29 cellular contexts compared by ENCODE assay signal in the genomic region with DNA sequence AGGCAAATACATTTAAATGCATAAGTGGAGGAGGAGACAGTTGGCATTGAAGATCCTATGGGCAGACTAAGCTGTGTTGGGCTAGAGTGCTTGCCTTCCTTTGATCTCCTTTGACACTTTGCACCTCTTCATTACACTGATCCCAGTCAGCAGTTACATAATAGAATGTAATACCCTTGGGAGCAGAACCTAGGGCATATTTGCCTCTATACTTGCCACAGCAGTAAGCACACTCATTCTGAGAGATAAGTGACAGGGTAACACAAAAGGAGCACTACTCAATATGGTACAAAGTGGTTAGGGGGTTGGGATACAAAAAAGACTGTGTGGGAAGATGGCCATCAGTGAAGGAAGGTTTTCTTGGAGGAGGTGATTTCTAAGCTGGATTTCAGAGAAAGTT. TPM values are rescaled to one million over a fixed set of nuclear protein-coding genes. Genes with fewer than 3 reads are reported as not detected.
A peak's percentile ranks its signal among the peaks of the same experiment; 100 is the strongest.
DNase-seq lines count a peak whose midpoint lies in the region; ATAC-seq and TF ChIP-seq lines count a peak whose summit lies in the region.
"Had no signal": no experiment of that assay in that cellular context is flagged by ENCODE, and none has a peak within 500 bp of the region (broad histone marks: within the 10 kb centered on the region; RNA-seq: fewer than 3 reads in every experiment).

No MANE protein-coding gene starts in this region.

- H3K27me3 Mint-ChIP-seq in stimulated activated naive CD8-positive, alpha-beta T cell treated with anti-CD3 and anti-CD28 coated beads, Interleukin-15, Interleukin-2, amounts not matched to agents 100 ng/mL and 50 ng/mL, for 24 hours, result no peaks in the 10 kb centered on the region
- no peaks in the 10 kb centered on the region for H3K27me3 Mint-ChIP-seq in chondrocyte (ENCODE audit: low read depth)
- H3K27me3 Mint-ChIP-seq: activated naive CD4-positive, alpha-beta T cell treated with anti-CD3 and anti-CD28 coated beads, Interleukin-2, amount 10 ng/mL, durations not matched to agents 7 days and 5 days; CD4-positive, alpha-beta memory T cell had no signal

- TF ChIP-seq CTCF in chondrocyte (IDR thresholded peaks at IDR 0.05), result no peak

- no peaks in the 10 kb centered on the region for H3K4me1 ChIP-seq in aorta (ENCODE audit: control insufficient read depth in 1 of 2, insufficient read depth in 2 of 2, low read length in 2 of 2)
- H3K4me1 ChIP-seq: ascending aorta, prostate gland, upper lobe of right lung had no signal

- intact Hi-C loops in aorta (cut with DNase I), result no loop called here

- H3K9me3 Mint-ChIP-seq in stimulated activated naive CD8-positive, alpha-beta T cell treated with anti-CD3 and anti-CD28 coated beads, Interleukin-15, Interleukin-2, amounts not matched to agents 100 ng/mL and 50 ng/mL, for 24 hours, result no peaks in the 10 kb centered on the region
- H3K9me3 Mint-ChIP-seq in chondrocyte (ENCODE audit: low read depth), result no peaks in the 10 kb centered on the region
- H3K9me3 Mint-ChIP-seq: activated naive CD4-positive, alpha-beta T cell treated with anti-CD3 and anti-CD28 coated beads, Interleukin-2, amount 10 ng/mL, durations not matched to agents 7 days and 5 days; CD4-positive, alpha-beta memory T cell; T-helper 1 cell treated with Interleukin-12 subunit alpha and Interleukin-12 subunit beta and Interleukin-4 antibody, amounts not matched to agents 30 μg/mL and 1 μg/mL, for 36 hours had no signal

- no peak overlapping the region for H3K27ac ChIP-seq in aorta (ENCODE audit: low read depth in 1 of 2, low read length in 2 of 2)
- H3K27ac ChIP-seq: ascending aorta, GM23248, KMS-11, prostate gland, upper lobe of right lung had no signal

- H3K27me3 ChIP-seq in aorta (ENCODE audit: control insufficient read depth in 1 of 2, insufficient read depth in 2 of 2, low read length in 1 of 2), result no peaks in the 10 kb centered on the region
- H3K27me3 ChIP-seq: ascending aorta, neutrophil, upper lobe of right lung had no signal

- no peak for ATAC-seq in stimulated activated naive CD8-positive, alpha-beta T cell treated with anti-CD3 and anti-CD28 coated beads, Interleukin-15, Interleukin-2, amounts not matched to agents 100 U/mL and 50 U/mL, for 24 hours
- ATAC-seq in aorta (ENCODE audit: low FRiP score) (no peak), HG02852 (IDR thresholded peaks at IDR 0.05; ENCODE audit: unreplicated experiment) (no peak)
- ATAC-seq: upper lobe of right lung had no signal

- peaks cover 67% of the 10 kb centered on the region for H3K36me3 Mint-ChIP-seq in stimulated activated naive CD8-positive, alpha-beta T cell treated with anti-CD3 and anti-CD28 coated beads, Interleukin-15, Interleukin-2, amounts not matched to agents 100 ng/mL and 50 ng/mL, for 24 hours (ENCODE audit: low read depth)
- peaks cover 47% of the 10 kb centered on the region for H3K36me3 Mint-ChIP-seq in chondrocyte (ENCODE audit: low read depth)

- no peak overlapping the region for H3K4me3 ChIP-seq in aorta (ENCODE audit: low read length in 2 of 2)
- H3K4me3 ChIP-seq: ascending aorta, GM23248, prostate gland, upper lobe of right lung had no signal

- H3K36me3 ChIP-seq in aorta (ENCODE audit: control insufficient read depth in 1 of 2, insufficient read depth in 2 of 2, low read length in 1 of 2), result peaks cover 3 to 6% of the 10 kb centered on the region in 2 donors

- peak; percentile 85 for DNase-seq in NCI-H2107 treated with DMSO at 0.1 percent for 48 hours (lab: John Stamatoyannopoulos, UW; ENCODE audit: unreplicated experiment)
- DNase-seq in NCI-H2107 (lab: John Stamatoyannopoulos, UW), result no peak
- DNase-seq in stimulated activated naive CD8-positive, alpha-beta T cell treated with anti-CD3 and anti-CD28 coated beads, Interleukin-15, Interleukin-2, amounts not matched to agents 100 U/mL and 50 U/mL, for 24 hours, result no peak
- DNase-seq in chondrocyte (ENCODE audit: low spot score), result no peak
- DNase-seq in aorta, result no peak
- DNase-seq in NK-92 (lab: John Stamatoyannopoulos, UW; ENCODE audit: unreplicated experiment), result no peak
- DNase-seq: 8988T; activated CD4-positive, alpha-beta T cell treated with anti-CD3 and anti-CD28 coated beads for 48 hours; activated CD8-positive, alpha-beta memory T cell treated with anti-CD3 and anti-CD28 coated beads, Interleukin-2, amount 50 U/mL, for 4 hours; activated naive CD4-positive, alpha-beta T cell treated with anti-CD3 and anti-CD28 coated beads, Interleukin-2, amount 10 ng/mL, durations not matched to agents 7 days and 5 days; caudate nucleus; CD4-positive, alpha-beta memory T cell; DMS153; GM23248; kidney; NCI-H226; NCI-H748 treated with DMSO at 0.1 percent for 48 hours; RPMI8226; substantia nigra; upper lobe of right lung had no signal

- peaks cover 9% of the 10 kb centered on the region for H3K4me1 Mint-ChIP-seq in stimulated activated naive CD8-positive, alpha-beta T cell treated with anti-CD3 and anti-CD28 coated beads, Interleukin-15, Interleukin-2, amounts not matched to agents 100 ng/mL and 50 ng/mL, for 24 hours (ENCODE audit: low read depth)
- H3K4me1 Mint-ChIP-seq in chondrocyte (ENCODE audit: low read depth), result peaks cover 14% of the 10 kb centered on the region

- H3K27ac Mint-ChIP-seq in stimulated activated naive CD8-positive, alpha-beta T cell treated with anti-CD3 and anti-CD28 coated beads, Interleukin-15, Interleukin-2, amounts not matched to agents 100 ng/mL and 50 ng/mL, for 24 hours, result peak overlapping the region; percentile 14
- peak overlapping the region; percentile 75 for H3K27ac Mint-ChIP-seq in chondrocyte (ENCODE audit: unreplicated experiment)
- H3K27ac Mint-ChIP-seq: activated naive CD4-positive, alpha-beta T cell treated with anti-CD3 and anti-CD28 coated beads, Interleukin-2, amount 10 ng/mL, durations not matched to agents 7 days and 5 days; T-helper 1 cell treated with Interleukin-12 subunit alpha and Interleukin-12 subunit beta and Interleukin-4 antibody, amounts not matched to agents 30 μg/mL and 1 μg/mL, for 36 hours had no signal

- no peaks in the 10 kb centered on the region for H3K9me3 ChIP-seq in aorta (ENCODE audit: control insufficient read depth, low read length)
- H3K9me3 ChIP-seq: ascending aorta, neutrophil, prostate gland, upper lobe of right lung had no signal

- no peak overlapping the region for H3K4me3 Mint-ChIP-seq in stimulated activated naive CD8-positive, alpha-beta T cell treated with anti-CD3 and anti-CD28 coated beads, Interleukin-15, Interleukin-2, amounts not matched to agents 100 ng/mL and 50 ng/mL, for 24 hours
- H3K4me3 Mint-ChIP-seq in chondrocyte (ENCODE audit: unreplicated experiment), result no peak overlapping the region
- H3K4me3 Mint-ChIP-seq: activated naive CD4-positive, alpha-beta T cell treated with anti-CD3 and anti-CD28 coated beads, Interleukin-2, amount 10 ng/mL, durations not matched to agents 7 days and 5 days; CD4-positive, alpha-beta memory T cell; T-helper 1 cell treated with Interleukin-12 subunit alpha and Interleukin-12 subunit beta and Interleukin-4 antibody, amounts not matched to agents 30 μg/mL and 1 μg/mL, for 36 hours had no signal

RNA-seq across cellular contexts. Expression of gene MARS1, which starts 9.0 kb away (rescaled TPM):
- total RNA-seq in chondrocyte (176 to 350 TPM (median 331 TPM) in 3 replicates), aorta (100 to 1,000 TPM; 117 to 136 TPM)
- 10 to 100 TPM; 34.9 to 95.8 TPM for polyA plus RNA-seq in aorta

RNA-seq across cellular contexts. Expression of gene ARHGAP9, which starts 17.2 kb away (rescaled TPM):
- total RNA-seq in chondrocyte (2.9 to 3.1 TPM in 2 of 3 replicates, not detected in the other), aorta (10 to 100 TPM; 16.2 to 38.8 TPM)
- polyA plus RNA-seq in aorta, result 10 to 100 TPM in 1 of 2 donors, 1 to 10 TPM in 1; 5.5 to 21.2 TPM
- total RNA-seq: dermis microvascular lymphatic vessel endothelial cell, lung microvascular endothelial cell had no signal

RNA-seq across cellular contexts. Expression of gene DDIT3, which starts 23.5 kb away (rescaled TPM):
- 9.6 to 79.1 TPM (median 79.0 TPM) in 3 replicates for total RNA-seq in chondrocyte
- total RNA-seq in aorta, result 10 to 100 TPM; 24.8 to 29.0 TPM
- 10 to 100 TPM; 38.7 to 49.6 TPM for polyA plus RNA-seq in aorta

RNA-seq across cellular contexts. Expression of gene MBD6, which starts 25.8 kb away (rescaled TPM):
- total RNA-seq in chondrocyte (66.9 to 86.5 TPM (median 78.4 TPM) in 3 replicates), aorta (10 to 100 TPM; 65.0 to 77.4 TPM)
- 10 to 100 TPM in 1 of 2 donors, 1 to 10 TPM in 1; 7.5 to 73.4 TPM for polyA plus RNA-seq in aorta

RNA-seq across cellular contexts. Expression of gene GLI1, which starts 37.2 kb away (rescaled TPM):
- 6.2 to 8.3 TPM (median 6.8 TPM) in 3 replicates for total RNA-seq in chondrocyte
- total RNA-seq in aorta, result 10 to 100 TPM in 1 of 2 donors, 1 to 10 TPM in 1; 2.4 to 15.5 TPM
- polyA plus RNA-seq in aorta, result 1 to 10 TPM in 1 of 2 donors, under 1 TPM in 1; 0.25 to 2.1 TPM
- total RNA-seq: lung microvascular endothelial cell had no signal
- polyA plus RNA-seq: CD4-positive, alpha-beta memory T cell had no signal
